Comparison of ENCODE assay signal across 16 cellular contexts in the genomic region with DNA sequence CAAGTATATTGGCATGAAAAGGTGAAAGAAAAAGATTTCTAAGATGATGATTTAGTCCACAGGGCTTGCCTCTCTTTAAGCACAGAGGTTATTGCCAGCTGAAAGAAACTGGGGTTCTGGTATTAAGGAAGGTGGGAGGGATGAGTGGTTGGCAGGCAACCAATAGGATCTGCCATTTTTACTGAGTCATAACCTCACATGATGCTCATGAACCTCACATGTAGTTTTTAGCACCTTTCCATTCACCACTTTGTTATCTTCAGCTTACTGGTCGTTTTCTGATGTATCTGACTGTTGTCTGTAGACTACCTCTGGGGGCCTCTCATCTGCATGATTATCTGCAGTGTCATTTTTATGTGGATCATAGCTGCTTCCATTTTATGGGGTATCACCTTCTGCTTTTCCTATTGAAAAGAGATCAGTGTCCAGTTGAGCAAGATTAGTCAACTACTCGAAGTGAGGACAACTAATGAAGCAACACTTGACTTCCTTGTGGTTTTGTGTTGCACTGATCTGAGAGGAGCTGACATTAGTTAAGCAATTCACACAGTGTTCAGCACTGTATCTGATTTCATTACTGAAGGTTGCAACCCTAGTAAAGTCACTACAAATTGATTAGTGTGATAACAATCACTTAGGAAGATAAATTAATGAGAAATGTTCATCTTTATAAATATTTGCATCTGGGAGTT.
"Had no signal": no experiment of that assay in that cellular context is flagged by ENCODE, and none has a peak within 500 bp of the region (broad histone marks: within the 10 kb centered on the region; RNA-seq: fewer than 3 reads in every experiment).

No MANE protein-coding gene starts in this region.

- H3K4me1 ChIP-seq: adrenal gland, gastroesophageal sphincter, left lung, upper lobe of left lung had no signal

- H3K27ac ChIP-seq: adrenal gland, coronary artery, gastroesophageal sphincter, left lung, upper lobe of left lung had no signal

- DNase-seq: activated CD4-positive, alpha-beta T cell treated with anti-CD3 and anti-CD28 coated beads, Interleukin-2, amount 50 U/mL, for 1 hour; activated CD4-positive, CD25-positive, alpha-beta regulatory T cell; activated naive CD4-positive, alpha-beta T cell treated with anti-CD3 and anti-CD28 coated beads, Interleukin-2, amount 10 ng/mL, durations not matched to agents 7 days and 5 days; activated T-cell treated with anti-CD3 and anti-CD28 coated beads for 4 hours; adrenal gland; caudate nucleus; effector CD4-positive, alpha-beta T cell; islet precursor cell; left lung; nephron progenitor cell; stimulated activated CD4-positive, alpha-beta T cell treated with anti-CD3 and anti-CD28 coated beads, Interleukin-4, amount 100 ng/mL, for 1 hour; stimulated activated CD8-positive, alpha-beta memory T cell treated with anti-CD3 and anti-CD28 coated beads, Interleukin-4, amount 100 ng/mL, for 48 hours; stimulated activated naive CD8-positive, alpha-beta T cell treated with anti-CD3 and anti-CD28 coated beads, Interleukin-15, Interleukin-2, amounts not matched to agents 100 U/mL and 50 U/mL, for 24 hours; upper lobe of left lung had no signal

- ATAC-seq: gastroesophageal sphincter; left lung; stimulated activated naive CD8-positive, alpha-beta T cell treated with anti-CD3 and anti-CD28 coated beads, Interleukin-15, Interleukin-2, amounts not matched to agents 100 U/mL and 50 U/mL, for 24 hours had no signal

- H3K27me3 ChIP-seq: adrenal gland, gastroesophageal sphincter, left lung, upper lobe of left lung had no signal

- H3K36me3 ChIP-seq: adrenal gland, gastroesophageal sphincter, left lung, upper lobe of left lung had no signal

- H3K9me3 ChIP-seq: adrenal gland, gastroesophageal sphincter had no signal

- H3K4me3 ChIP-seq: adrenal gland, coronary artery, gastroesophageal sphincter, left lung, upper lobe of left lung had no signal
